In genomic region chr6:28747631-28748157, GRCh38 we compare ENCODE assay signal across 1 cellular context.
TF ChIP-seq lines count a peak whose summit lies in the region.

No MANE protein-coding gene starts in this region.

TF ChIP-seq in WTC11, 78 proteins besides CTCF, POLR2A, EP300 and RAD21 (continued from another document):
- TF ChIP-seq ZSCAN18 (CRISPR knock-in tag; IDR thresholded peaks at IDR 0.05) (no peak), E2F1 (CRISPR knock-in tag; IDR thresholded peaks at IDR 0.05) (no peak), CREB1 (CRISPR knock-in tag; IDR thresholded peaks at IDR 0.05) (no peak), AR (CRISPR knock-in tag; IDR thresholded peaks at IDR 0.05) (no peak), ZBTB21 (CRISPR knock-in tag; IDR thresholded peaks at IDR 0.05; ENCODE audit: borderline replicate concordance) (no peak), PRRX2 (CRISPR knock-in tag; IDR thresholded peaks at IDR 0.05) (no peak), CREM (CRISPR knock-in tag; IDR thresholded peaks at IDR 0.05) (peak; percentile 66; the same call in 1 of the 2 replicates), MYBL2 (CRISPR knock-in tag; IDR thresholded peaks at IDR 0.05) (no peak), STAT6 (CRISPR knock-in tag; conservative IDR thresholded peaks at IDR 0.05; ENCODE audit: low read depth) (no peak), ZNF423 (CRISPR knock-in tag; IDR thresholded peaks at IDR 0.05) (no peak), IRF1 (CRISPR knock-in tag; IDR thresholded peaks at IDR 0.05) (no peak), NFATC4 (CRISPR knock-in tag; IDR thresholded peaks at IDR 0.05) (no peak), ZNF138 (CRISPR knock-in tag; conservative IDR thresholded peaks at IDR 0.05) (no peak), SOX15 (CRISPR knock-in tag; IDR thresholded peaks at IDR 0.05) (no peak), ZNF416 (CRISPR knock-in tag; IDR thresholded peaks at IDR 0.05) (no peak), NR1H2 (CRISPR knock-in tag; IDR thresholded peaks at IDR 0.05) (no peak), GRHL2 (CRISPR knock-in tag; IDR thresholded peaks at IDR 0.05; ENCODE audit: insufficient replicate concordance, severe bottlenecking) (no peak), MXD4 (CRISPR knock-in tag; IDR thresholded peaks at IDR 0.05; ENCODE audit: borderline replicate concordance) (no peak), ATF1 (CRISPR knock-in tag; IDR thresholded peaks at IDR 0.05) (no peak), MAX (CRISPR knock-in tag; IDR thresholded peaks at IDR 0.05) (no peak), SP1 (CRISPR knock-in tag; conservative IDR thresholded peaks at IDR 0.05) (peak; percentile 18; the same call in 1 of the 2 replicates), ZNF396 (CRISPR knock-in tag; IDR thresholded peaks at IDR 0.05; ENCODE audit: borderline replicate concordance) (no peak), PREB (CRISPR knock-in tag; IDR thresholded peaks at IDR 0.05; ENCODE audit: borderline replicate concordance) (no peak)
- TF ChIP-seq, protein P1, sequence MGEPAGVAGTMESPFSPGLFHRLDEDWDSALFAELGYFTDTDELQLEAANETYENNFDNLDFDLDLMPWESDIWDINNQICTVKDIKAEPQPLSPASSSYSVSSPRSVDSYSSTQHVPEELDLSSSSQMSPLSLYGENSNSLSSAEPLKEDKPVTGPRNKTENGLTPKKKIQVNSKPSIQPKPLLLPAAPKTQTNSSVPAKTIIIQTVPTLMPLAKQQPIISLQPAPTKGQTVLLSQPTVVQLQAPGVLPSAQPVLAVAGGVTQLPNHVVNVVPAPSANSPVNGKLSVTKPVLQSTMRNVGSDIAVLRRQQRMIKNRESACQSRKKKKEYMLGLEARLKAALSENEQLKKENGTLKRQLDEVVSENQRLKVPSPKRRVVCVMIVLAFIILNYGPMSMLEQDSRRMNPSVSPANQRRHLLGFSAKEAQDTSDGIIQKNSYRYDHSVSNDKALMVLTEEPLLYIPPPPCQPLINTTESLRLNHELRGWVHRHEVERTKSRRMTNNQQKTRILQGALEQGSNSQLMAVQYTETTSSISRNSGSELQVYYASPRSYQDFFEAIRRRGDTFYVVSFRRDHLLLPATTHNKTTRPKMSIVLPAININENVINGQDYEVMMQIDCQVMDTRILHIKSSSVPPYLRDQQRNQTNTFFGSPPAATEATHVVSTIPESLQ (CRISPR knock-in tag; IDR thresholded peaks at IDR 0.05), result no peak
- TF ChIP-seq, protein P2, sequence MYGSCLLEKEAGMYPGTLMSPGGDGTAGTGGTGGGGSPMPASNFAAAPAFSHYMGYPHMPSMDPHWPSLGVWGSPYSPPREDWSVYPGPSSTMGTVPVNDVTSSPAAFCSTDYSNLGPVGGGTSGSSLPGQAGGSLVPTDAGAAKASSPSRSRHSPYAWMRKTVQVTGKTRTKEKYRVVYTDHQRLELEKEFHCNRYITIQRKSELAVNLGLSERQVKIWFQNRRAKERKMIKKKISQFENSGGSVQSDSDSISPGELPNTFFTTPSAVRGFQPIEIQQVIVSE (CRISPR knock-in tag; IDR thresholded peaks at IDR 0.05; ENCODE audit: borderline replicate concordance), result no peak
- TF ChIP-seq, protein P3, sequence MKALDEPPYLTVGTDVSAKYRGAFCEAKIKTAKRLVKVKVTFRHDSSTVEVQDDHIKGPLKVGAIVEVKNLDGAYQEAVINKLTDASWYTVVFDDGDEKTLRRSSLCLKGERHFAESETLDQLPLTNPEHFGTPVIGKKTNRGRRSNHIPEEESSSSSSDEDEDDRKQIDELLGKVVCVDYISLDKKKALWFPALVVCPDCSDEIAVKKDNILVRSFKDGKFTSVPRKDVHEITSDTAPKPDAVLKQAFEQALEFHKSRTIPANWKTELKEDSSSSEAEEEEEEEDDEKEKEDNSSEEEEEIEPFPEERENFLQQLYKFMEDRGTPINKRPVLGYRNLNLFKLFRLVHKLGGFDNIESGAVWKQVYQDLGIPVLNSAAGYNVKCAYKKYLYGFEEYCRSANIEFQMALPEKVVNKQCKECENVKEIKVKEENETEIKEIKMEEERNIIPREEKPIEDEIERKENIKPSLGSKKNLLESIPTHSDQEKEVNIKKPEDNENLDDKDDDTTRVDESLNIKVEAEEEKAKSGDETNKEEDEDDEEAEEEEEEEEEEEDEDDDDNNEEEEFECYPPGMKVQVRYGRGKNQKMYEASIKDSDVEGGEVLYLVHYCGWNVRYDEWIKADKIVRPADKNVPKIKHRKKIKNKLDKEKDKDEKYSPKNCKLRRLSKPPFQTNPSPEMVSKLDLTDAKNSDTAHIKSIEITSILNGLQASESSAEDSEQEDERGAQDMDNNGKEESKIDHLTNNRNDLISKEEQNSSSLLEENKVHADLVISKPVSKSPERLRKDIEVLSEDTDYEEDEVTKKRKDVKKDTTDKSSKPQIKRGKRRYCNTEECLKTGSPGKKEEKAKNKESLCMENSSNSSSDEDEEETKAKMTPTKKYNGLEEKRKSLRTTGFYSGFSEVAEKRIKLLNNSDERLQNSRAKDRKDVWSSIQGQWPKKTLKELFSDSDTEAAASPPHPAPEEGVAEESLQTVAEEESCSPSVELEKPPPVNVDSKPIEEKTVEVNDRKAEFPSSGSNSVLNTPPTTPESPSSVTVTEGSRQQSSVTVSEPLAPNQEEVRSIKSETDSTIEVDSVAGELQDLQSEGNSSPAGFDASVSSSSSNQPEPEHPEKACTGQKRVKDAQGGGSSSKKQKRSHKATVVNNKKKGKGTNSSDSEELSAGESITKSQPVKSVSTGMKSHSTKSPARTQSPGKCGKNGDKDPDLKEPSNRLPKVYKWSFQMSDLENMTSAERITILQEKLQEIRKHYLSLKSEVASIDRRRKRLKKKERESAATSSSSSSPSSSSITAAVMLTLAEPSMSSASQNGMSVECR (CRISPR knock-in tag; IDR thresholded peaks at IDR 0.05; ENCODE audit: borderline replicate concordance), result no peak
- TF ChIP-seq, protein P4, sequence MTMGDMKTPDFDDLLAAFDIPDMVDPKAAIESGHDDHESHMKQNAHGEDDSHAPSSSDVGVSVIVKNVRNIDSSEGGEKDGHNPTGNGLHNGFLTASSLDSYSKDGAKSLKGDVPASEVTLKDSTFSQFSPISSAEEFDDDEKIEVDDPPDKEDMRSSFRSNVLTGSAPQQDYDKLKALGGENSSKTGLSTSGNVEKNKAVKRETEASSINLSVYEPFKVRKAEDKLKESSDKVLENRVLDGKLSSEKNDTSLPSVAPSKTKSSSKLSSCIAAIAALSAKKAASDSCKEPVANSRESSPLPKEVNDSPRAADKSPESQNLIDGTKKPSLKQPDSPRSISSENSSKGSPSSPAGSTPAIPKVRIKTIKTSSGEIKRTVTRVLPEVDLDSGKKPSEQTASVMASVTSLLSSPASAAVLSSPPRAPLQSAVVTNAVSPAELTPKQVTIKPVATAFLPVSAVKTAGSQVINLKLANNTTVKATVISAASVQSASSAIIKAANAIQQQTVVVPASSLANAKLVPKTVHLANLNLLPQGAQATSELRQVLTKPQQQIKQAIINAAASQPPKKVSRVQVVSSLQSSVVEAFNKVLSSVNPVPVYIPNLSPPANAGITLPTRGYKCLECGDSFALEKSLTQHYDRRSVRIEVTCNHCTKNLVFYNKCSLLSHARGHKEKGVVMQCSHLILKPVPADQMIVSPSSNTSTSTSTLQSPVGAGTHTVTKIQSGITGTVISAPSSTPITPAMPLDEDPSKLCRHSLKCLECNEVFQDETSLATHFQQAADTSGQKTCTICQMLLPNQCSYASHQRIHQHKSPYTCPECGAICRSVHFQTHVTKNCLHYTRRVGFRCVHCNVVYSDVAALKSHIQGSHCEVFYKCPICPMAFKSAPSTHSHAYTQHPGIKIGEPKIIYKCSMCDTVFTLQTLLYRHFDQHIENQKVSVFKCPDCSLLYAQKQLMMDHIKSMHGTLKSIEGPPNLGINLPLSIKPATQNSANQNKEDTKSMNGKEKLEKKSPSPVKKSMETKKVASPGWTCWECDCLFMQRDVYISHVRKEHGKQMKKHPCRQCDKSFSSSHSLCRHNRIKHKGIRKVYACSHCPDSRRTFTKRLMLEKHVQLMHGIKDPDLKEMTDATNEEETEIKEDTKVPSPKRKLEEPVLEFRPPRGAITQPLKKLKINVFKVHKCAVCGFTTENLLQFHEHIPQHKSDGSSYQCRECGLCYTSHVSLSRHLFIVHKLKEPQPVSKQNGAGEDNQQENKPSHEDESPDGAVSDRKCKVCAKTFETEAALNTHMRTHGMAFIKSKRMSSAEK (CRISPR knock-in tag; IDR thresholded peaks at IDR 0.05; ENCODE audit: borderline replicate concordance), result no peak
- TF ChIP-seq, protein P5, sequence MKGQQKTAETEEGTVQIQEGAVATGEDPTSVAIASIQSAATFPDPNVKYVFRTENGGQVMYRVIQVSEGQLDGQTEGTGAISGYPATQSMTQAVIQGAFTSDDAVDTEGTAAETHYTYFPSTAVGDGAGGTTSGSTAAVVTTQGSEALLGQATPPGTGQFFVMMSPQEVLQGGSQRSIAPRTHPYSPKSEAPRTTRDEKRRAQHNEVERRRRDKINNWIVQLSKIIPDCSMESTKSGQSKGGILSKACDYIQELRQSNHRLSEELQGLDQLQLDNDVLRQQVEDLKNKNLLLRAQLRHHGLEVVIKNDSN (CRISPR knock-in tag; IDR thresholded peaks at IDR 0.05), result no peak
